ENCODE assay signal across 21 cellular contexts in the genomic region with DNA sequence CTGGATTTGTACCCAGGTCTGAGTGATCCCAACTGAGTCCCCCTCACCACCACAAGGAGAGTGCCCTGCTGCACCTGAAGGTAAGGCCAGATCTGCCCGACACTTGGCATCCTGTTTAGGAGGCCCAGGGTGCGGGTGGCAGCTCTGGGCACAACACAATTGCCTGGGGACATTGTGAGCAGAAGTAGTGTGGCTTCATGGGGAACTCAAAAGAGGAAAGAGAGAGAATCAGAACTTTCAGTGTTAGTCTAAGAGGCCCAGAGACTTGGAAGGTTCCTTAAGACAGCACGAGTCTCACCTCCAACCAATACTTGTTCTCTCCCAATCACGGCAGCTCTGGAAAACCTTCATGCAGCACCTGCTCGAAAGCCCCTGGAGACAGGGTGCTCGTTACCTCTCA. TPM values are rescaled to one million over a fixed set of nuclear protein-coding genes. Genes with fewer than 3 reads are reported as not detected.
DNase-seq lines count a peak whose midpoint lies in the region; ATAC-seq, FAIRE-seq and TF ChIP-seq lines count a peak whose summit lies in the region.
"Had no signal": no experiment of that assay in that cellular context is flagged by ENCODE, and none has a peak within 500 bp of the region (broad histone marks: within the 10 kb centered on the region; RNA-seq: fewer than 3 reads in every experiment).

No MANE protein-coding gene starts in this region.

- no peak for TF ChIP-seq RAD21 in GM12878 (IDR thresholded peaks at IDR 0.05; ENCODE audit: insufficient read depth, low read depth, low read length)

- H3K9me3 Mint-ChIP-seq in naive thymus-derived CD4-positive, alpha-beta T cell, result no peaks in the 10 kb centered on the region

- H3K9ac ChIP-seq in GM12878 (ENCODE audit: control insufficient read depth, insufficient read depth, low read length), result no peak overlapping the region

- H3K4me1 Mint-ChIP-seq in naive thymus-derived CD4-positive, alpha-beta T cell, result peaks cover 0 to 3% (median 0%) of the 10 kb centered on the region in 7 donors

- TF ChIP-seq EP300 in GM12878 (IDR thresholded peaks at IDR 0.05; ENCODE audit: borderline replicate concordance in 1 of 2, control insufficient read depth in 1 of 2, low read depth in 2 of 2, low read length in 2 of 2), result no peak

- no peaks in the 10 kb centered on the region for H3K79me2 ChIP-seq in GM12878 (ENCODE audit: control insufficient read depth, insufficient read depth, low read length)

- BruUV-seq in GM12878 (replicated peaks; lab: Mats Ljungman, UMichigan), result no TSS peak

- ATAC-seq in left ventricle myocardium superior (peak; percentile 18), left cardiac atrium (no peak), GM12878 (peak; percentile 39; the same call in 2 of the 3 replicates), upper lobe of right lung (peak; percentile 62), GM18505 (IDR thresholded peaks at IDR 0.05; ENCODE audit: unreplicated experiment) (no peak), GM21447 (IDR thresholded peaks at IDR 0.05; ENCODE audit: unreplicated experiment) (no peak), GM21423 (IDR thresholded peaks at IDR 0.05; ENCODE audit: unreplicated experiment) (no peak)
- peak; percentile 52 for ATAC-seq in naive thymus-derived CD4-positive, alpha-beta T cell

- SMC1A ChIA-PET in GM12878 (lab: Charles Lee; ENCODE audit: uncharacterized antibody, unreplicated experiment), result no interaction called here

- in situ Hi-C loops in GM12878 (cut with MboI), result no loop called here

- 26% methylated on average over 6 of the region's 6 CpGs for WGBS in GM12878 (ENCODE audit: insufficient coverage, insufficient replicate concordance, low lambda C conversion rate, missing lambda C conversion rate)

- no peaks in the 10 kb centered on the region; the same call in 1 of the 2 replicates for H3K4me1 ChIP-seq in GM12878 (ENCODE audit: control insufficient read depth, insufficient read depth, low read length)
- no peaks in the 10 kb centered on the region for H3K4me1 ChIP-seq in naive thymus-derived CD4-positive, alpha-beta T cell (ENCODE audit: control insufficient read depth in 2 of 2, insufficient read depth in 2 of 2, low read length in 2 of 2)
- no peaks in the 10 kb centered on the region for H3K4me1 ChIP-seq in upper lobe of right lung

- TF ChIP-seq POLR2A in GM12878 (IDR thresholded peaks at IDR 0.05; ENCODE audit: low read depth, low read length) (no peak), GM18505 (IDR thresholded peaks at IDR 0.05; ENCODE audit: borderline replicate concordance, extremely low read depth, insufficient read depth, insufficient read length) (no peak)

- RAD21 ChIA-PET in GM12878 (lab: Charles Lee; ENCODE audit: unreplicated experiment), result no interaction called here

- H3K27ac ChIP-seq in GM12878 (ENCODE audit: control insufficient read depth, insufficient read depth) (no peak overlapping the region), upper lobe of right lung (no peak overlapping the region)
- no peak overlapping the region for H3K27ac ChIP-seq in naive thymus-derived CD4-positive, alpha-beta T cell (ENCODE audit: low read depth, low read length)
- H3K27ac ChIP-seq: C4-2B had no signal

- CTCF ChIA-PET in GM12878 (lab: Yijun Ruan, JAX), result no interaction called here
- CTCF ChIA-PET in naive thymus-derived CD4-positive, alpha-beta T cell (lab: Charles Lee), result no interaction called here

- POLR2A ChIA-PET in GM12878 (lab: Charles Lee), result no interaction called here
- POLR2A ChIA-PET in naive thymus-derived CD4-positive, alpha-beta T cell (lab: Charles Lee), result no interaction called here

- H3K36me3 ChIP-seq in GM12878 (ENCODE audit: control insufficient read depth in 2 of 2, insufficient read depth in 2 of 2, low read length in 1 of 2) (no peaks in the 10 kb centered on the region), upper lobe of right lung (no peaks in the 10 kb centered on the region)
- no peaks in the 10 kb centered on the region for H3K36me3 ChIP-seq in naive thymus-derived CD4-positive, alpha-beta T cell (ENCODE audit: control insufficient read depth in 2 of 3, insufficient read depth in 3 of 3, low read length in 3 of 3)
- H3K36me3 ChIP-seq: HAP-1 had no signal

- FAIRE-seq in GM12878 (lab: Jason Lieb, UNC), result no peak
- FAIRE-seq: A204.1, GM19239, RCC 7860 had no signal

- no peaks in the 10 kb centered on the region for H3K36me3 Mint-ChIP-seq in naive thymus-derived CD4-positive, alpha-beta T cell

- H3K9me3 ChIP-seq in GM12878 (replicated peaks; ENCODE audit: control insufficient read depth, insufficient read depth, low read length) (no peaks in the 10 kb centered on the region), upper lobe of right lung (no peaks in the 10 kb centered on the region)
- H3K9me3 ChIP-seq in naive thymus-derived CD4-positive, alpha-beta T cell (ENCODE audit: control insufficient read depth in 2 of 3, low read length in 3 of 3), result no peaks in the 10 kb centered on the region
- H3K9me3 ChIP-seq: HAP-1 had no signal

- TF ChIP-seq CTCF in GM12878 (IDR thresholded peaks at IDR 0.05 in 2 of 3, conservative IDR thresholded peaks at IDR 0.05 in 1 of 3; ENCODE audit: control insufficient read depth in 2 of 3, extremely low read depth in 1 of 3, insufficient read depth in 1 of 3, low read depth in 3 of 3, low read length in 3 of 3) (no peak), upper lobe of right lung (IDR thresholded peaks at IDR 0.05) (no peak)

- no peak overlapping the region for H3K4me2 ChIP-seq in GM12878 (ENCODE audit: control insufficient read depth, insufficient read depth)

- H3K4me3 Mint-ChIP-seq in naive thymus-derived CD4-positive, alpha-beta T cell, result no peak overlapping the region

- DNase-seq in left ventricle myocardium superior, result no peak
- no peak for DNase-seq in left cardiac atrium
- no peak for DNase-seq in GM12878 (ENCODE audit: low read depth, low spot score)
- DNase-seq in naive thymus-derived CD4-positive, alpha-beta T cell, result no peak
- DNase-seq in upper lobe of right lung, result no peak
- DNase-seq: COR-L47, IMR-90, NCI-H146, NCI-H2081, NCI-H510A treated with DMSO at 0.1 percent for 48 hours, NCI-H82, SHP77, SW 1271 had no signal

- H4K20me1 ChIP-seq in GM12878 (ENCODE audit: control insufficient read depth, insufficient read depth), result no peaks in the 10 kb centered on the region

- H3K4me3 ChIP-seq in GM12878 (no peak overlapping the region), upper lobe of right lung (no peak overlapping the region)
- H3K4me3 ChIP-seq in naive thymus-derived CD4-positive, alpha-beta T cell (ENCODE audit: low read length), result no peak overlapping the region
- H3K4me3 ChIP-seq: HAP-1 had no signal

- no peak overlapping the region for H2AFZ ChIP-seq in GM12878 (ENCODE audit: control insufficient read depth, low read depth, low read length)

- H3K27me3 ChIP-seq in GM12878 (replicated peaks in 1 of 2; ENCODE audit: control insufficient read depth in 2 of 2, insufficient read depth in 2 of 2, low read length in 1 of 2) (no peaks in the 10 kb centered on the region; a peak in 1 of 4 replicates), upper lobe of right lung (no peaks in the 10 kb centered on the region)
- no peaks in the 10 kb centered on the region for H3K27me3 ChIP-seq in naive thymus-derived CD4-positive, alpha-beta T cell (ENCODE audit: control insufficient read depth in 2 of 2, insufficient read depth in 2 of 2, low read length in 2 of 2)

- H3K27ac Mint-ChIP-seq in naive thymus-derived CD4-positive, alpha-beta T cell, result no peak overlapping the region

- H3K27me3 Mint-ChIP-seq in naive thymus-derived CD4-positive, alpha-beta T cell, result peaks cover 0 to 6% (median 0%) of the 10 kb centered on the region in 5 donors

- intact Hi-C loops in left ventricle myocardium superior (cut with micrococcal nuclease) (no loop called here), left cardiac atrium (cut with DNase I) (no loop called here), GM12878 (cut with micrococcal nuclease; ENCODE audit: unreplicated experiment) (no loop called here), upper lobe of right lung (cut with DNase I) (no loop called here)
- intact Hi-C loops in naive thymus-derived CD4-positive, alpha-beta T cell (cut with micrococcal nuclease), result no loop called here

RNA-seq across cellular contexts. Expression of a gene that starts 6.6 kb away (rescaled TPM):
- total RNA-seq in left ventricle myocardium superior (11.5 TPM), left cardiac atrium (10 to 100 TPM; 14.0 to 15.2 TPM), GM12878 (2014; rRNA removed) (4.7 and 7.0 TPM in 2 replicates), GM12878 (2014; rRNA removed; fragmentation: Illumina TruSeq; extraction: Trizol) (4.0 and 4.3 TPM in 2 replicates), GM12878 (2021) (6.9 and 9.5 TPM in 2 replicates), upper lobe of right lung (42.8 TPM)
- 39.5 and 55.8 TPM in 2 replicates for total RNA-seq in GM12878 (2013; cell fraction: nucleolus; rRNA removed)
- 2.5 TPM for polyA plus RNA-seq in GM12878 (2011; ENCODE audit: low read depth)
- polyA plus RNA-seq in GM12878 (2011; rRNA removed) (6.5 and 12.3 TPM in 2 replicates), GM12878 (2014; fragmentation: Illumina TruSeq; extraction: Trizol) (4.3 and 4.9 TPM in 2 replicates), GM12878 (2014; fragmentation: Nextera tagmentation; extraction: Ambion mirVana) (under 1 TPM; 0.18 to 0.20 TPM), GM12878 (2014; rRNA removed) (7.8 and 8.4 TPM in 2 replicates), GM12878 (2016; fragmentation: Nextera tagmentation; extraction: Ambion mirVana) (1 to 10 TPM; 6.5 to 8.7 TPM)
- 18.4 and 21.2 TPM in 2 replicates for polyA plus RNA-seq in GM12878 (2011; cell fraction: cytosol; rRNA removed)
- 30.6 and 34.0 TPM in 2 replicates for polyA plus RNA-seq in GM12878 (2011; cell fraction: nucleus; rRNA removed)
- polyA plus RNA-seq in GM12878 (2012), result 5.1 and 6.7 TPM in 2 replicates
- polyA minus RNA-seq in GM12878 (2011; rRNA and poly(A)+ RNA removed), result 15.9 and 28.0 TPM in 2 replicates
- polyA minus RNA-seq in GM12878 (2011; cell fraction: cytosol; rRNA and poly(A)+ RNA removed), result 4.3 and 6.4 TPM in 2 replicates
- polyA minus RNA-seq in GM12878 (2011; cell fraction: nucleus; rRNA and poly(A)+ RNA removed), result 11.2 and 20.4 TPM in 2 replicates
- total RNA-seq in naive thymus-derived CD4-positive, alpha-beta T cell, result 100 to 1,000 TPM in 4 of 5 experiments, 10 to 100 TPM in 1; 40.9 to 169 (median 140) TPM
- polyA plus RNA-seq in naive thymus-derived CD4-positive, alpha-beta T cell, result 100 to 1,000 TPM in 1 of 2 donors, 10 to 100 TPM in 1; 68.1 to 144 TPM

RNA-seq across cellular contexts. Expression of a gene that starts 16.9 kb away (rescaled TPM):
- total RNA-seq in left ventricle myocardium superior (34.4 TPM), left cardiac atrium (10 to 100 TPM; 47.5 to 48.7 TPM), GM12878 (2014; rRNA removed) (3.3 and 4.8 TPM in 2 replicates), GM12878 (2014; rRNA removed; fragmentation: Illumina TruSeq; extraction: Trizol) (1.1 and 1.4 TPM in 2 replicates), GM12878 (2021) (16.6 and 16.8 TPM in 2 replicates), upper lobe of right lung (41.0 TPM)
- total RNA-seq in GM12878 (2013; cell fraction: nucleolus; rRNA removed), result 17.2 and 18.3 TPM in 2 replicates
- polyA plus RNA-seq in GM12878 (2011; ENCODE audit: low read depth), result 5.3 TPM
- polyA plus RNA-seq in GM12878 (2011; rRNA removed) (2.4 and 5.0 TPM in 2 replicates), GM12878 (2014; fragmentation: Illumina TruSeq; extraction: Trizol) (9.2 and 9.6 TPM in 2 replicates), GM12878 (2014; fragmentation: Nextera tagmentation; extraction: Ambion mirVana) (1 to 10 TPM; 1.6 to 2.3 TPM), GM12878 (2014; rRNA removed) (6.9 and 7.8 TPM in 2 replicates), GM12878 (2016; fragmentation: Nextera tagmentation; extraction: Ambion mirVana) (10 to 100 TPM in 1 of 2 experiments, 1 to 10 TPM in 1; 9.3 to 14.9 TPM)
- polyA plus RNA-seq in GM12878 (2011; cell fraction: cytosol; rRNA removed), result 7.0 and 8.4 TPM in 2 replicates
- polyA plus RNA-seq in GM12878 (2011; cell fraction: nucleus; rRNA removed), result 6.0 and 9.9 TPM in 2 replicates
- 6.8 and 7.4 TPM in 2 replicates for polyA plus RNA-seq in GM12878 (2012)
- polyA minus RNA-seq in GM12878 (2011; rRNA and poly(A)+ RNA removed), result 6.9 and 8.5 TPM in 2 replicates
- 6.9 and 9.3 TPM in 2 replicates for polyA minus RNA-seq in GM12878 (2011; cell fraction: cytosol; rRNA and poly(A)+ RNA removed)
- 2.8 and 5.1 TPM in 2 replicates for polyA minus RNA-seq in GM12878 (2011; cell fraction: nucleus; rRNA and poly(A)+ RNA removed)
- total RNA-seq in naive thymus-derived CD4-positive, alpha-beta T cell, result 10 to 100 TPM; 13.2 to 25.4 (median 14.9) TPM
- polyA plus RNA-seq in naive thymus-derived CD4-positive, alpha-beta T cell, result 10 to 100 TPM in 1 of 2 donors, 1 to 10 TPM in 1; 7.8 to 10.6 TPM

Comparison
In these comparisons a context has a peak if more than half of its experiments do, and no peak if none do; other contexts are left out.
1. ATAC-seq: peak in left ventricle myocardium superior (single experiment), GM12878 (single experiment), naive thymus-derived CD4-positive, alpha-beta T cell (single experiment) and upper lobe of right lung (single experiment); none in left cardiac atrium (0 of 2), GM18505 (single experiment), GM21447 (single experiment) and GM21423 (single experiment).